ENCODE assay signal across 19 cellular contexts in genomic region chr3:112813016-112813415, GRCh38. TPM values are rescaled to one million over a fixed set of nuclear protein-coding genes. Genes with fewer than 3 reads are reported as not detected.
DNase-seq lines count a peak whose midpoint lies in the region; ATAC-seq and TF ChIP-seq lines count a peak whose summit lies in the region.
"Had no signal": no experiment of that assay in that cellular context is flagged by ENCODE, and none has a peak within 500 bp of the region (broad histone marks: within the 10 kb centered on the region; RNA-seq: fewer than 3 reads in every experiment).

No MANE protein-coding gene starts in this region.

- DNase-seq in OCI-M1 (lab: John Stamatoyannopoulos, UW) (peak; percentile 64), iris pigment epithelial cell (ENCODE audit: low read depth) (peak; percentile 3), spleen (no peak), KG1 (lab: John Stamatoyannopoulos, UW) (no peak), SIG-M5 treated with dmso at 0.1 percent for 504 hours (lab: John Stamatoyannopoulos, UW; ENCODE audit: unreplicated experiment) (no peak)
- DNase-seq: activated CD4-positive, alpha-beta T cell treated with anti-CD3 and anti-CD28 coated beads, Interleukin-2, amount 10 ng/mL, durations not matched to agents 24 days and 14 days; activated naive CD4-positive, alpha-beta T cell treated with anti-CD3 and anti-CD28 coated beads, Interleukin-2, amount 50 U/mL, for 16 hours; activated T-cell treated with anti-CD3 and anti-CD28 coated beads for 4 hours; effector memory CD8-positive, alpha-beta T cell; GOT3; SHP77; T1000 had no signal

- peak overlapping the region in 9 of 11 experiments; percentile 27 to 76 (median 65); a peak in 15 of 22 replicates for H3K27ac ChIP-seq in BLaER1 treated with 17β-estradiol and CSF1 and Interleukin-3, amounts not matched to agents 10 nM and 100 nM
- H3K27ac ChIP-seq in spleen = peak overlapping the region in 6 of 8 donors; percentile 47 to 78 (median 71)
- H3K27ac ChIP-seq: cardiac muscle cell had no signal

- TF ChIP-seq POLR2A in spleen (IDR thresholded peaks at IDR 0.05) = no peak

- ATAC-seq in HG02970 (IDR thresholded peaks at IDR 0.05; ENCODE audit: low FRiP score, unreplicated experiment) = no peak
- ATAC-seq in HG03439 (IDR thresholded peaks at IDR 0.05; ENCODE audit: unreplicated experiment) = no peak

- H3K27me3 ChIP-seq in BLaER1 treated with 17β-estradiol and CSF1 and Interleukin-3, amounts not matched to agents 10 nM and 100 nM = no peaks in the 10 kb centered on the region
- H3K27me3 ChIP-seq in spleen (replicated peaks in 1 of 7) = no peaks in the 10 kb centered on the region
- H3K27me3 ChIP-seq: cardiac muscle cell had no signal

- peaks cover 16 to 68% (median 27%) of the 10 kb centered on the region in 10 experiments for H3K4me1 ChIP-seq in BLaER1 treated with 17β-estradiol and CSF1 and Interleukin-3, amounts not matched to agents 10 nM and 100 nM
- peaks cover 11 to 51% (median 22%) of the 10 kb centered on the region in 6 donors for H3K4me1 ChIP-seq in spleen

- H3K4me3 ChIP-seq in BLaER1 treated with 17β-estradiol and CSF1 and Interleukin-3, amounts not matched to agents 10 nM and 100 nM = no peak overlapping the region
- no peak overlapping the region for H3K4me3 ChIP-seq in spleen
- H3K4me3 ChIP-seq: cardiac muscle cell, thoracic aorta had no signal

- no peak for TF ChIP-seq CTCF in spleen (IDR thresholded peaks at IDR 0.05 in 8 of 11, conservative IDR thresholded peaks at IDR 0.05 in 3 of 11)

- H3K36me3 ChIP-seq in BLaER1 treated with 17β-estradiol and CSF1 and Interleukin-3, amounts not matched to agents 10 nM and 100 nM = no peaks in the 10 kb centered on the region
- H3K36me3 ChIP-seq in spleen = no peaks in the 10 kb centered on the region
- H3K36me3 ChIP-seq: cardiac muscle cell, thoracic aorta had no signal

- intact Hi-C loops in spleen (cut with DNase I; ENCODE audit: low total_unique reads) = no loop called here

- WGBS in spleen, 5 donors = 84 to 94% (median 87%) methylated on average over 2 of the region's 2 CpGs

- H3K9ac ChIP-seq in BLaER1 treated with 17β-estradiol and CSF1 and Interleukin-3, amounts not matched to agents 10 nM and 100 nM = peak overlapping the region in 2 of 11 experiments; percentile 0 to 48; a peak in 2 of 22 replicates

- H4K20me1 ChIP-seq in BLaER1 treated with 17β-estradiol and CSF1 and Interleukin-3, amounts not matched to agents 10 nM and 100 nM = no peaks in the 10 kb centered on the region

- H3K9me3 ChIP-seq in BLaER1 treated with 17β-estradiol and CSF1 and Interleukin-3, amounts not matched to agents 10 nM and 100 nM (replicated peaks in 1 of 11) = 0 out of 22 replicates have a peak, but pooled peaks cover 0 to under 1% (median 0%) of the 10 kb centered on the region in 11 experiments
- no peaks in the 10 kb centered on the region for H3K9me3 ChIP-seq in spleen
- H3K9me3 ChIP-seq: thoracic aorta had no signal

- H3K4me2 ChIP-seq in BLaER1 treated with 17β-estradiol and CSF1 and Interleukin-3, amounts not matched to agents 10 nM and 100 nM = peak overlapping the region; percentile 23 to 80 (median 51); a peak in 19 of 22 replicates

RNA-seq across cellular contexts. Expression of gene CD200R1L, which starts 33.6 kb away (rescaled TPM):
- total RNA-seq in spleen = not detected
- not detected for polyA plus RNA-seq in spleen
- total RNA-seq: activated CD4-positive, alpha-beta T cell treated with anti-CD3 and anti-CD28 coated beads, Interleukin-2, amount 10 ng/mL, durations not matched to agents 24 days and 14 days; cardiac muscle cell; glomerular endothelial cell; mesenteric fat pad; thoracic aorta had no signal
- polyA plus RNA-seq: cardiac muscle cell had no signal

Comparison
In these comparisons a context has a peak if more than half of its experiments do, and no peak if none do; other contexts are left out.
1. DNase-seq: peak in OCI-M1 (single experiment) and iris pigment epithelial cell (single experiment); none in spleen (single experiment), KG1 (single experiment) and SIG-M5 treated with dmso at 0.1 percent for 504 hours (single experiment).